In the genomic region with DNA sequence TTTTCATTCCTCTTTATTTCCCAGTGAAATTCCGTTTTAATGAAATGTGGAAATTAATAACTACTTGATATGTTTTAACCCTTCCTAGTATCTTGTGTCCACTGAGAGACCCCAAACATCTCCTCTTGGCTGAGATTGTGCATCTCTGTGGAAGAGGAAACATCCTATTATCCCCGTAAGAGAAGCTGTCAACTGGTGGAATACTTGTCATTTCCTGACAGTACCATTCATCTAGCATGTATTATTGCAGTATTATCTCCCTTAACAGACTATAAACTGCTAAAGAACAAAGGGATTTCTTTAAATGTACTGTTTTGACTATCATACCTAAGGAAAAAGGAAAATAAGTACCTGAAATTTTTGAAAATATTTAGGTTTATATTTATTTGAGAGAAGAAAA, we compare ENCODE assay signal across 24 cellular contexts.
"Had no signal": no experiment of that assay in that cellular context is flagged by ENCODE, and none has a peak within 500 bp of the region (broad histone marks: within the 10 kb centered on the region; RNA-seq: fewer than 3 reads in every experiment).

No MANE protein-coding gene starts in this region.

- H3K27me3 ChIP-seq: colonic mucosa, esophagus muscularis mucosa, esophagus squamous epithelium, foreskin keratinocyte, gastrocnemius medialis, gastroesophageal sphincter, heart left ventricle, heart right ventricle had no signal

- H3K4me3 ChIP-seq: colonic mucosa, coronary artery, dorsolateral prefrontal cortex, esophagus muscularis mucosa, esophagus squamous epithelium, gastrocnemius medialis, gastroesophageal sphincter, heart left ventricle, heart right ventricle had no signal

- H3K9me3 Mint-ChIP-seq: dendritic cell treated with granulocyte-macrophage colony-stimulating factor and Interleukin-4, amounts not matched to agents 40 ng/mL and 50 ng/mL, for 4 days had no signal

- H3K27ac ChIP-seq: colonic mucosa, coronary artery, dorsolateral prefrontal cortex, epithelial cell of prostate, esophagus muscularis mucosa, esophagus squamous epithelium, foreskin keratinocyte, gastrocnemius medialis, gastroesophageal sphincter, heart left ventricle, heart right ventricle had no signal

- H3K27me3 Mint-ChIP-seq: effector memory CD8-positive, alpha-beta T cell had no signal

- H3K36me3 ChIP-seq: colonic mucosa, esophagus muscularis mucosa, esophagus squamous epithelium, gastrocnemius medialis, gastroesophageal sphincter, heart left ventricle, heart right ventricle had no signal

- H3K4me3 Mint-ChIP-seq: dendritic cell treated with granulocyte-macrophage colony-stimulating factor and Interleukin-4, amounts not matched to agents 40 ng/mL and 50 ng/mL, for 4 days; effector memory CD8-positive, alpha-beta T cell; endodermal cell had no signal

- H3K4me1 ChIP-seq: colonic mucosa, esophagus muscularis mucosa, esophagus squamous epithelium, foreskin keratinocyte, gastrocnemius medialis, gastroesophageal sphincter, heart left ventricle, heart right ventricle had no signal

- H3K27ac Mint-ChIP-seq: dendritic cell treated with granulocyte-macrophage colony-stimulating factor and Interleukin-4, amounts not matched to agents 40 ng/mL and 50 ng/mL, for 4 days; effector memory CD8-positive, alpha-beta T cell; endodermal cell had no signal

- DNase-seq: colonic mucosa; cortex of kidney; dermis blood vessel endothelial cell; dorsolateral prefrontal cortex; effector CD4-positive, alpha-beta T cell; effector CD8-positive, alpha-beta T cell; effector memory CD4-positive, alpha-beta T cell; effector memory CD8-positive, alpha-beta T cell; endodermal cell; erythroblast; esophagus squamous epithelium; foreskin fibroblast; foreskin keratinocyte; foreskin melanocyte; gastrocnemius medialis; glutamatergic neuron; head of caudate nucleus; heart left ventricle; heart right ventricle had no signal

- H3K9me3 ChIP-seq: colonic mucosa, esophagus muscularis mucosa, esophagus squamous epithelium, gastrocnemius medialis, gastroesophageal sphincter, heart right ventricle had no signal
